23 cellular contexts compared by ENCODE assay signal in genomic region chr5:132003982-132004381, GRCh38. TPM values are rescaled to one million over a fixed set of nuclear protein-coding genes. Genes with fewer than 3 reads are reported as not detected.
DNase-seq lines count a peak whose midpoint lies in the region; ATAC-seq, FAIRE-seq and TF ChIP-seq lines count a peak whose summit lies in the region.
"Had no signal": no experiment of that assay in that cellular context is flagged by ENCODE, and none has a peak within 500 bp of the region (broad histone marks: within the 10 kb centered on the region; RNA-seq: fewer than 3 reads in every experiment).

No MANE protein-coding gene starts in this region.

- no peak for TF ChIP-seq CTCF in HepG2 (CRISPR knock-in tag; IDR thresholded peaks at IDR 0.05)
- no peak for TF ChIP-seq CTCF in right lobe of liver (IDR thresholded peaks at IDR 0.05)
- TF ChIP-seq CTCF in omental fat pad (IDR thresholded peaks at IDR 0.05): no peak

- BruUV-seq in HepG2 (replicated peaks; lab: Mats Ljungman, UMichigan): TSS peak; percentile 75

- CTCF ChIA-PET in HepG2 (lab: Yijun Ruan, JAX; ENCODE audit: low intra/inter-chr PET ratio, low total read pairs): no interaction called here

- TF ChIP-seq RAD21 in HepG2 (CRISPR knock-in tag; IDR thresholded peaks at IDR 0.05): no peak

- H3K4me1 ChIP-seq in HepG2 (ENCODE audit: insufficient read depth, low read length) (peaks cover 69% of the 10 kb centered on the region), right lobe of liver (peaks cover 0 to 5% (median 0%) of the 10 kb centered on the region in 4 donors), skeletal muscle tissue (ENCODE audit: control insufficient read depth in 3 of 3, insufficient read depth in 3 of 3, low read length in 3 of 3) (peaks cover 29 to 69% (median 59%) of the 10 kb centered on the region in 3 donors)

- 87% methylated on average over 3 of the region's 3 CpGs for WGBS in HepG2 (ENCODE audit: low lambda C conversion rate)
- WGBS in right lobe of liver (ENCODE audit: insufficient coverage, low coverage, low lambda C conversion rate, missing lambda C conversion rate): 58% methylated on average over 2 of the region's 3 CpGs

- ATAC-seq in HepG2: no peak
- ATAC-seq in right lobe of liver: no peak
- no peak for ATAC-seq in omental fat pad (ENCODE audit: low FRiP score)
- ATAC-seq: GM12878 had no signal

- H3K9me3 ChIP-seq in HepG2 (ENCODE audit: low read length): no peaks in the 10 kb centered on the region
- no peaks in the 10 kb centered on the region for H3K9me3 ChIP-seq in right lobe of liver
- no peaks in the 10 kb centered on the region for H3K9me3 ChIP-seq in skeletal muscle tissue (ENCODE audit: control insufficient read depth in 3 of 3, low read length in 3 of 3)
- H3K9me3 ChIP-seq: BLaER1 had no signal

- TF ChIP-seq POLR2A in HepG2 (IDR thresholded peaks at IDR 0.05; ENCODE audit: insufficient read depth in 1 of 2, low read depth in 2 of 2, low read length in 2 of 2) (no peak), right lobe of liver (IDR thresholded peaks at IDR 0.05) (no peak)

- H3K79me2 ChIP-seq in HepG2 (ENCODE audit: insufficient read depth, low read length): no peaks in the 10 kb centered on the region

- POLR2A ChIA-PET in HepG2 (lab: Yijun Ruan, JAX): interaction anchor here (2.6 to 6.8 kb wide), 2 partner anchors 8 to 206 kb away, joined by 9 to 91 read pairs; partner anchors contain the start of genes ACSL6 and FNIP1

- no peak overlapping the region for H3K4me3 ChIP-seq in HepG2 (replicated peaks in 1 of 3; ENCODE audit: insufficient read depth in 1 of 3, low read depth in 2 of 3, low read length in 3 of 3)
- H3K4me3 ChIP-seq in right lobe of liver: no peak overlapping the region
- no peak overlapping the region for H3K4me3 ChIP-seq in skeletal muscle tissue (ENCODE audit: low read length in 3 of 3)
- H3K4me3 ChIP-seq: BLaER1, GM12878 had no signal

- H3K27me3 ChIP-seq in HepG2 (ENCODE audit: control insufficient read depth in 1 of 2, insufficient read depth in 2 of 2, low read length in 2 of 2) (peaks cover under 1 to 2% of the 10 kb centered on the region in 2 experiments; a peak in 3 of 5 replicates), right lobe of liver (no peaks in the 10 kb centered on the region), layer of hippocampus (ENCODE audit: control insufficient read depth, insufficient read depth, low read length) (no peaks in the 10 kb centered on the region), skeletal muscle tissue (ENCODE audit: control insufficient read depth in 3 of 3, insufficient read depth in 3 of 3, low read length in 3 of 3) (no peaks in the 10 kb centered on the region)

- intact Hi-C loops in HepG2 (cut with micrococcal nuclease; ENCODE audit: unreplicated experiment): loop anchor here (1.0 to 5.0 kb wide), 4 partner anchors 42 to 207 kb away; partner anchors contain the start of gene FNIP1
- intact Hi-C loops in right lobe of liver (cut with DNase I): loop anchor here (10.0 kb wide), 3 partner anchors 199 to 419 kb away; no protein-coding TSS in a partner anchor

- no peaks in the 10 kb centered on the region for H4K20me1 ChIP-seq in HepG2 (ENCODE audit: insufficient read depth, low read length)

- H3K9ac ChIP-seq in HepG2 (ENCODE audit: insufficient read depth, low read depth, low read length) (no peak overlapping the region), skeletal muscle tissue (ENCODE audit: low read depth in 1 of 3, low read length in 3 of 3) (peak overlapping the region in 1 of 3 donors; percentile 76)
- H3K9ac ChIP-seq: BLaER1 had no signal

- H2AFZ ChIP-seq in HepG2 (ENCODE audit: low read length): no peak overlapping the region

- H3K4me2 ChIP-seq in HepG2 (ENCODE audit: low read depth, low read length): peak overlapping the region; percentile 72; the same call in 1 of the 2 replicates
- H3K4me2 ChIP-seq: BLaER1 had no signal

- TF ChIP-seq EP300 in HepG2 (IDR thresholded peaks at IDR 0.05; ENCODE audit: low read depth in 2 of 2, low read length in 2 of 2) (no peak), HepG2 (CRISPR knock-in tag; IDR thresholded peaks at IDR 0.05; ENCODE audit: borderline replicate concordance) (no peak)

- no peak for FAIRE-seq in HepG2 (lab: Jason Lieb, UNC)
- FAIRE-seq: GM12878, GM18507 had no signal

- H3K27ac ChIP-seq in HepG2 (ENCODE audit: extremely low read length, insufficient read depth, low read length): peak overlapping the region; percentile 95
- no peak overlapping the region for H3K27ac ChIP-seq in right lobe of liver
- H3K27ac ChIP-seq in layer of hippocampus (ENCODE audit: low read depth, low read length): peak overlapping the region; percentile 90
- H3K27ac ChIP-seq in skeletal muscle tissue (ENCODE audit: low read depth, low read length): peak overlapping the region; percentile 77
- H3K27ac ChIP-seq: 22Rv1, BLaER1 had no signal

- in situ Hi-C loops in HepG2 (cut with HindIII; ENCODE audit: extremely low pct_ligation_motif_present, low pct_unique_long_range_greater_than_20kb): loop anchor here (10.0 to 25.0 kb wide), 3 partner anchors 389 to 567 kb away; no protein-coding TSS in a partner anchor

- H3K36me3 ChIP-seq in HepG2 (replicated peaks in 1 of 2; ENCODE audit: control insufficient read depth in 1 of 2, insufficient read depth in 2 of 2, low read length in 2 of 2): no peaks in the 10 kb centered on the region
- no peaks in the 10 kb centered on the region for H3K36me3 ChIP-seq in right lobe of liver
- H3K36me3 ChIP-seq in skeletal muscle tissue (ENCODE audit: control insufficient read depth in 3 of 3, insufficient read depth in 3 of 3, low read length in 3 of 3): no peaks in the 10 kb centered on the region
- H3K36me3 ChIP-seq: BLaER1 had no signal

- no peak for DNase-seq in HepG2 (ENCODE audit: low spot score)
- DNase-seq in right lobe of liver: no peak
- no peak for DNase-seq in NCI-H1092 (lab: John Stamatoyannopoulos, UW)
- DNase-seq in T-helper 9 cell: no peak
- no peak for DNase-seq in NCI-H2171 (lab: John Stamatoyannopoulos, UW)
- DNase-seq in omental fat pad (ENCODE audit: low spot score): no peak
- DNase-seq: CD4-positive, alpha-beta memory T cell; DMS53; EL; KG1; NCI-H1694 treated with DMSO at 0.1 percent for 48 hours; NCI-H2227 treated with DMSO at 0.1 percent for 48 hours; NCI-H510A treated with DMSO at 0.1 percent for 48 hours; NCI-H82; SHP77 treated with DMSO at 0.1 percent for 48 hours had no signal

RNA-seq across cellular contexts. Expression of gene ACSL6, which starts 7.5 kb away (rescaled TPM):
- 2.5 and 3.7 TPM in 2 replicates for total RNA-seq in HepG2 (2016; rRNA removed; fragmentation: Illumina TruSeq; extraction: Trizol)
- 0.40 and 0.71 TPM in 2 replicates for total RNA-seq in HepG2 (2016; cell fraction: cytosol; rRNA removed; fragmentation: Illumina TruSeq; extraction: Trizol; ENCODE audit: low read depth)
- 2.5 and 3.7 TPM in 2 replicates for total RNA-seq in HepG2 (2016; cell fraction: insoluble cytoplasmic fraction; rRNA removed; fragmentation: Illumina TruSeq; extraction: Trizol)
- total RNA-seq in HepG2 (2016; cell fraction: membrane; rRNA removed; fragmentation: Illumina TruSeq; extraction: Trizol): 1.2 and 1.4 TPM in 2 replicates
- total RNA-seq in HepG2 (2016; cell fraction: nucleus; rRNA removed; fragmentation: Illumina TruSeq; extraction: Trizol): 7.7 and 9.1 TPM in 2 replicates
- polyA plus RNA-seq in HepG2 (2011; rRNA removed): 3.8 and 8.3 TPM in 2 replicates
- 1.2 and 1.9 TPM in 2 replicates for polyA plus RNA-seq in HepG2 (2011; cell fraction: cytosol; rRNA removed)
- 34.1 and 36.0 TPM in 2 replicates for polyA plus RNA-seq in HepG2 (2011; cell fraction: nucleus; rRNA removed)
- polyA plus RNA-seq in HepG2 (2012): 2.4 and 4.2 TPM in 2 replicates
- 0.34 and 0.45 TPM in 2 replicates for polyA plus RNA-seq in HepG2 (2016; cell fraction: cytosol; fragmentation: Illumina TruSeq; extraction: Trizol; ENCODE audit: low read depth)
- polyA plus RNA-seq in HepG2 (2016; cell fraction: insoluble cytoplasmic fraction; fragmentation: Illumina TruSeq; extraction: Trizol; ENCODE audit: low read depth): 1.7 and 2.1 TPM in 2 replicates
- 0.49 and 0.72 TPM in 2 replicates for polyA plus RNA-seq in HepG2 (2016; cell fraction: membrane; fragmentation: Illumina TruSeq; extraction: Trizol; ENCODE audit: low read depth)
- 7.7 and 7.8 TPM in 2 replicates for polyA plus RNA-seq in HepG2 (2016; cell fraction: nucleus; fragmentation: Illumina TruSeq; extraction: Trizol; ENCODE audit: insufficient read depth, low read depth)
- polyA minus RNA-seq in HepG2 (2011; rRNA and poly(A)+ RNA removed; ENCODE audit: low replicate concordance): 0.35 and 13.5 TPM in 2 replicates
- 0.88 and 2.8 TPM in 2 replicates for polyA minus RNA-seq in HepG2 (2011; cell fraction: cytosol; rRNA and poly(A)+ RNA removed)
- polyA minus RNA-seq in HepG2 (2011; cell fraction: nucleus; rRNA and poly(A)+ RNA removed): 11.3 and 17.3 TPM in 2 replicates
- total RNA-seq in right lobe of liver: 1 to 10 TPM; 1.3 to 6.0 (median 4.6) TPM
- 3.1 TPM for total RNA-seq in skeletal muscle tissue
- total RNA-seq in omental fat pad: 1 to 10 TPM in 2 of 4 donors, under 1 TPM in 1, not detected in 1; 0.75 to 1.4 (median 1.0) TPM
- total RNA-seq: GM12878, RPMI7951 had no signal

RNA-seq across cellular contexts. Expression of gene IL3, which starts 56.5 kb away (rescaled TPM):
- not detected in 2 replicates for total RNA-seq in HepG2 (2016; rRNA removed; fragmentation: Illumina TruSeq; extraction: Trizol)
- not detected in 2 replicates for total RNA-seq in HepG2 (2016; cell fraction: cytosol; rRNA removed; fragmentation: Illumina TruSeq; extraction: Trizol; ENCODE audit: low read depth)
- total RNA-seq in HepG2 (2016; cell fraction: insoluble cytoplasmic fraction; rRNA removed; fragmentation: Illumina TruSeq; extraction: Trizol): not detected in 2 replicates
- not detected in 2 replicates for total RNA-seq in HepG2 (2016; cell fraction: membrane; rRNA removed; fragmentation: Illumina TruSeq; extraction: Trizol)
- total RNA-seq in HepG2 (2016; cell fraction: nucleus; rRNA removed; fragmentation: Illumina TruSeq; extraction: Trizol): not detected in 2 replicates
- polyA plus RNA-seq in HepG2 (2011; rRNA removed): not detected in 2 replicates
- polyA plus RNA-seq in HepG2 (2011; cell fraction: cytosol; rRNA removed): not detected in 2 replicates
- not detected in 2 replicates for polyA plus RNA-seq in HepG2 (2011; cell fraction: nucleus; rRNA removed)
- polyA plus RNA-seq in HepG2 (2012): not detected in 2 replicates
- polyA plus RNA-seq in HepG2 (2016; cell fraction: cytosol; fragmentation: Illumina TruSeq; extraction: Trizol; ENCODE audit: low read depth): not detected in 2 replicates
- not detected in 2 replicates for polyA plus RNA-seq in HepG2 (2016; cell fraction: insoluble cytoplasmic fraction; fragmentation: Illumina TruSeq; extraction: Trizol; ENCODE audit: low read depth)
- not detected in 2 replicates for polyA plus RNA-seq in HepG2 (2016; cell fraction: membrane; fragmentation: Illumina TruSeq; extraction: Trizol; ENCODE audit: low read depth)
- polyA plus RNA-seq in HepG2 (2016; cell fraction: nucleus; fragmentation: Illumina TruSeq; extraction: Trizol; ENCODE audit: insufficient read depth, low read depth): not detected in 2 replicates
- not detected in 2 replicates for polyA minus RNA-seq in HepG2 (2011; rRNA and poly(A)+ RNA removed; ENCODE audit: low replicate concordance)
- not detected in 2 replicates for polyA minus RNA-seq in HepG2 (2011; cell fraction: cytosol; rRNA and poly(A)+ RNA removed)
- polyA minus RNA-seq in HepG2 (2011; cell fraction: nucleus; rRNA and poly(A)+ RNA removed): not detected in 2 replicates
- total RNA-seq in right lobe of liver: not detected
- total RNA-seq in skeletal muscle tissue: not detected
- not detected for total RNA-seq in omental fat pad
- total RNA-seq: CD4-positive, alpha-beta memory T cell; GM12878; H4; RPMI7951 had no signal
- polyA plus RNA-seq: CD4-positive, alpha-beta memory T cell; GM12878 had no signal

RNA-seq across cellular contexts. Expression of gene MEIKIN, which starts 58.5 kb away (rescaled TPM):
- total RNA-seq in HepG2 (2016; rRNA removed; fragmentation: Illumina TruSeq; extraction: Trizol) (not detected in 2 replicates), right lobe of liver (under 1 TPM in 1 of 6 experiments, not detected in 5; 0.55 TPM), skeletal muscle tissue (0.52 TPM), omental fat pad (10 to 100 TPM in 1 of 4 donors, under 1 TPM in 1, not detected in 2; 0.60 to 14.8 TPM)
- total RNA-seq in HepG2 (2016; cell fraction: cytosol; rRNA removed; fragmentation: Illumina TruSeq; extraction: Trizol; ENCODE audit: low read depth): not detected in 2 replicates
- not detected in 2 replicates for total RNA-seq in HepG2 (2016; cell fraction: insoluble cytoplasmic fraction; rRNA removed; fragmentation: Illumina TruSeq; extraction: Trizol)
- total RNA-seq in HepG2 (2016; cell fraction: membrane; rRNA removed; fragmentation: Illumina TruSeq; extraction: Trizol): not detected in 2 replicates
- total RNA-seq in HepG2 (2016; cell fraction: nucleus; rRNA removed; fragmentation: Illumina TruSeq; extraction: Trizol): not detected in 2 replicates
- polyA plus RNA-seq in HepG2 (2011; rRNA removed): not detected in 2 replicates
- not detected in 2 replicates for polyA plus RNA-seq in HepG2 (2011; cell fraction: cytosol; rRNA removed)
- not detected in 2 replicates for polyA plus RNA-seq in HepG2 (2011; cell fraction: nucleus; rRNA removed)
- not detected in 2 replicates for polyA plus RNA-seq in HepG2 (2012)
- not detected in 2 replicates for polyA plus RNA-seq in HepG2 (2016; cell fraction: cytosol; fragmentation: Illumina TruSeq; extraction: Trizol; ENCODE audit: low read depth)
- not detected in 2 replicates for polyA plus RNA-seq in HepG2 (2016; cell fraction: insoluble cytoplasmic fraction; fragmentation: Illumina TruSeq; extraction: Trizol; ENCODE audit: low read depth)
- not detected in 2 replicates for polyA plus RNA-seq in HepG2 (2016; cell fraction: membrane; fragmentation: Illumina TruSeq; extraction: Trizol; ENCODE audit: low read depth)
- not detected in 2 replicates for polyA plus RNA-seq in HepG2 (2016; cell fraction: nucleus; fragmentation: Illumina TruSeq; extraction: Trizol; ENCODE audit: insufficient read depth, low read depth)
- polyA minus RNA-seq in HepG2 (2011; rRNA and poly(A)+ RNA removed; ENCODE audit: low replicate concordance): not detected in 2 replicates
- not detected in 2 replicates for polyA minus RNA-seq in HepG2 (2011; cell fraction: cytosol; rRNA and poly(A)+ RNA removed)
- polyA minus RNA-seq in HepG2 (2011; cell fraction: nucleus; rRNA and poly(A)+ RNA removed): not detected in 2 replicates
- total RNA-seq: GM12878, H4, RPMI7951 had no signal
- polyA plus RNA-seq: CD4-positive, alpha-beta memory T cell; GM12878 had no signal

Comparison
In these comparisons a context has a peak if more than half of its experiments do, and no peak if none do; other contexts are left out.
1. H3K27ac ChIP-seq: peak in HepG2 (single experiment), layer of hippocampus (single experiment) and skeletal muscle tissue (single experiment); none in right lobe of liver (0 of 3).